Comparison of ENCODE assay signal across 10 cellular contexts in genomic region chr15:60905587-60905986, GRCh38.
DNase-seq lines count a peak whose midpoint lies in the region; ATAC-seq lines count a peak whose summit lies in the region.
"Had no signal": no experiment of that assay in that cellular context is flagged by ENCODE, and none has a peak within 500 bp of the region (broad histone marks: within the 10 kb centered on the region; RNA-seq: fewer than 3 reads in every experiment).

No MANE protein-coding gene starts in this region.

- no peaks in the 10 kb centered on the region for H3K27me3 Mint-ChIP-seq in activated T-helper 17 cell treated with anti-CD3 and anti-CD28 coated beads, Interleukin-2, amount 50 U/mL, for 72 hours

- H3K79me2 ChIP-seq in mesendoderm (ENCODE audit: control insufficient read depth, insufficient read depth, low read length) = no peaks in the 10 kb centered on the region

- H2BK120ac ChIP-seq in mesendoderm (ENCODE audit: low read depth, low read length) = no peak overlapping the region

- no peak overlapping the region for H3K4ac ChIP-seq in mesendoderm (ENCODE audit: low read depth, low read length)

- no peaks in the 10 kb centered on the region for H3K9me3 Mint-ChIP-seq in activated T-helper 17 cell treated with anti-CD3 and anti-CD28 coated beads, Interleukin-2, amount 50 U/mL, for 72 hours

- no CpG with 5 or more reads among the region's 3 CpGs for WGBS in mesendoderm (ENCODE audit: extremely low coverage, insufficient coverage, low lambda C conversion rate)

- DNase-seq in NCI-H82 (lab: John Stamatoyannopoulos, UW) = peak; percentile 24
- no peak for DNase-seq in NCI-H82 treated with DMSO at 0.1 percent for 48 hours (lab: John Stamatoyannopoulos, UW; ENCODE audit: unreplicated experiment)
- DNase-seq in NCI-H1105 (lab: John Stamatoyannopoulos, UW) = peak; percentile 20
- peak; percentile 34 for DNase-seq in mesendoderm
- DNase-seq in DMS79 treated with DMSO at 0.1 percent for 48 hours (lab: John Stamatoyannopoulos, UW) = no peak
- DNase-seq: NCI-H1048, Right ventricle myocardium superior had no signal

- H3K4me1 ChIP-seq in mesendoderm (ENCODE audit: control insufficient read depth, low read depth, low read length) = no peaks in the 10 kb centered on the region

- no peak overlapping the region for H2BK5ac ChIP-seq in mesendoderm (ENCODE audit: low read length)

- H3K4me1 Mint-ChIP-seq in activated T-helper 17 cell treated with anti-CD3 and anti-CD28 coated beads, Interleukin-2, amount 50 U/mL, for 72 hours = peaks cover 23% of the 10 kb centered on the region

- no peak overlapping the region for H4K8ac ChIP-seq in mesendoderm (ENCODE audit: low read depth, low read length)

- H3K56ac ChIP-seq in mesendoderm (ENCODE audit: low read length) = no peak overlapping the region

- no peak overlapping the region for H3K9ac ChIP-seq in mesendoderm (ENCODE audit: low read length)

- no peak overlapping the region for H3K27ac ChIP-seq in mesendoderm (ENCODE audit: low read depth, low read length)

- no peak overlapping the region for H4K5ac ChIP-seq in mesendoderm (ENCODE audit: low read length)

- ATAC-seq in activated T-helper 17 cell treated with anti-CD3 and anti-CD28 coated beads, Interleukin-2, amount 50 U/mL, for 72 hours (replicated peaks) = peak; percentile 25
- no peak for ATAC-seq in HG03175 (IDR thresholded peaks at IDR 0.05; ENCODE audit: unreplicated experiment)
- no peak for ATAC-seq in HG02798 (IDR thresholded peaks at IDR 0.05; ENCODE audit: poor library complexity, unreplicated experiment)

- no peak overlapping the region for H3K4me3 ChIP-seq in mesendoderm (ENCODE audit: low read length)

- H3K23ac ChIP-seq in mesendoderm (ENCODE audit: low read length) = no peak overlapping the region

- H2AK5ac ChIP-seq in mesendoderm (ENCODE audit: low read length) = no peak overlapping the region

- no peak overlapping the region for H3K27ac Mint-ChIP-seq in activated T-helper 17 cell treated with anti-CD3 and anti-CD28 coated beads, Interleukin-2, amount 50 U/mL, for 72 hours

- H2BK15ac ChIP-seq in mesendoderm (replicated peaks; ENCODE audit: low read depth) = no peak overlapping the region

- H3K27me3 ChIP-seq in mesendoderm (ENCODE audit: insufficient read depth, low read length, poor library complexity) = no peaks in the 10 kb centered on the region

- no peak overlapping the region for H3K4me3 Mint-ChIP-seq in activated T-helper 17 cell treated with anti-CD3 and anti-CD28 coated beads, Interleukin-2, amount 50 U/mL, for 72 hours

- no peaks in the 10 kb centered on the region for H3K36me3 ChIP-seq in mesendoderm (ENCODE audit: control insufficient read depth, insufficient read depth, low read length)

- H3K18ac ChIP-seq in mesendoderm (ENCODE audit: low read length) = no peak overlapping the region

- H3K4me2 ChIP-seq in mesendoderm (ENCODE audit: low read length) = no peak overlapping the region

- no peaks in the 10 kb centered on the region for H3K79me1 ChIP-seq in mesendoderm (ENCODE audit: low read length)

- H3K36me3 Mint-ChIP-seq in activated T-helper 17 cell treated with anti-CD3 and anti-CD28 coated beads, Interleukin-2, amount 50 U/mL, for 72 hours (ENCODE audit: low read depth) = no peaks in the 10 kb centered on the region

Comparison
In these comparisons a context has a peak if more than half of its experiments do, and no peak if none do; other contexts are left out.
1. DNase-seq: peak in NCI-H82 (single experiment), NCI-H1105 (single experiment) and mesendoderm (single experiment); none in NCI-H82 treated with DMSO at 0.1 percent for 48 hours (single experiment) and DMS79 treated with DMSO at 0.1 percent for 48 hours (single experiment).